ENCODE assay signal across 17 cellular contexts in the genomic region with DNA sequence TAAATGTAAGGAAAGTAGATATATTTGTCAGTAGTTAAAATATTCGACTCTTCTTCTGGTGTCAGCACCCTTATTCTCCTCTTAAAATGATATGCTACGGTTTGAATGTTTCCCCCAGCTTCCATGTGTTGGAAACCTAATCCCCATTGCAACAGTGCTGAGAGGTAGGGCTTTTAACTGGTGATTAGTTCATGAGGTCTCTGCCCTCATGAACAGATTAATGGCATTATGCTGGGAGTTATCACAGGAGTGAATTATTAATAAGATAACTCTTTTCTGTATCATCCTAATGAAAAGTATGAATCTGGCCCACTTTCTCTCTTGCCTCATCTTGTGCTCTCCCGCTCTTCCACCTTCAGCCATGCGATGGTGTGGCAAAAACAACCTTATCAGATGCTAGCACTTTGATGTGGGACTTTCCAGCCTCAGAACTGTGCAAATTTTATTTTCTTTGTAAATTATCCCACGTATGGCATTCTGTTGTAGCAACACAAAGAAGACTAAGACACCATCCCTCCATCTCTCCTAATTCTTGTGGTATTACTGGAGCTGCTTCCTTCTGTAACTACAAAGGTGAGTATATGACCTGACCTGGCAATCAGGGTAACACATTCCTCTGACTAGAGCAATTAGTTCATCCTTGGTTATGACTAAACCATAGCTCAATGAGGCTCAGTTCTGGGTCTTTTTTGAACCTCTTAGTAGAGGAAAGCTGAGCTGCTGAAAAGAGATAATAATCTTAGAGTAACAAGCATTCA.
DNase-seq lines count a peak whose midpoint lies in the region; ATAC-seq and TF ChIP-seq lines count a peak whose summit lies in the region.
"Had no signal": no experiment of that assay in that cellular context is flagged by ENCODE, and none has a peak within 500 bp of the region (broad histone marks: within the 10 kb centered on the region; RNA-seq: fewer than 3 reads in every experiment).

No MANE protein-coding gene starts in this region.

- CTCF ChIA-PET in RWPE1 (lab: Yijun Ruan, JAX): interaction anchor here (0.6 kb wide), 1 partner anchor 30 kb away, joined by 3 read pairs; no protein-coding TSS in a partner anchor
- CTCF ChIA-PET in T-cell (lab: Charles Lee): interaction anchor here in 1 of 2 donors (0.5 kb wide), 1 partner anchor 196 kb away, joined by 5 read pairs; no protein-coding TSS in a partner anchor

- TF ChIP-seq POLR2A in spleen (IDR thresholded peaks at IDR 0.05): no peak

- intact Hi-C loops in spleen (cut with DNase I; ENCODE audit: low total_unique reads): no loop called here

- peak; percentile 18 to 79 for DNase-seq in NCI-H524 (lab: John Stamatoyannopoulos, UW)
- DNase-seq in NCI-H524 treated with DMSO at 0.1 percent for 48 hours (lab: John Stamatoyannopoulos, UW): no peak
- peak; percentile 13 for DNase-seq in RWPE1 (ENCODE audit: low spot score)
- peak; percentile 61 to 72 for DNase-seq in foreskin keratinocyte
- no peak for DNase-seq in T-cell
- DNase-seq in spleen: no peak
- DNase-seq: C1 segment of cervical spinal cord, DMS53, Karpas-422, NCI-H1417, NCI-H1930, NCI-H2227 treated with DMSO at 0.1 percent for 48 hours, NCI-H748 treated with DMSO at 0.1 percent for 48 hours, Peyer's patch had no signal

- H3K9me3 Mint-ChIP-seq in T-cell: peaks cover 4 to 8% (median 7%) of the 10 kb centered on the region in 3 donors

- H3K27ac Mint-ChIP-seq in T-cell: no peak overlapping the region

- no peak overlapping the region for H3K4me3 Mint-ChIP-seq in T-cell

- POLR2A ChIA-PET in RWPE1 (lab: Yijun Ruan, JAX; ENCODE audit: low non-redundant PET): no interaction called here
- POLR2A ChIA-PET in T-cell (lab: Charles Lee): no interaction called here

- no peaks in the 10 kb centered on the region for H3K36me3 ChIP-seq in spleen
- H3K36me3 ChIP-seq: Peyer's patch had no signal

- no peaks in the 10 kb centered on the region for H3K36me3 Mint-ChIP-seq in T-cell

- no peak overlapping the region for H3K4me3 ChIP-seq in spleen
- H3K4me3 ChIP-seq: GM12878, Peyer's patch had no signal

- no peaks in the 10 kb centered on the region for H3K27me3 ChIP-seq in foreskin keratinocyte
- H3K27me3 ChIP-seq in spleen (replicated peaks in 1 of 7): no peaks in the 10 kb centered on the region
- H3K27me3 ChIP-seq: Peyer's patch had no signal

- ATAC-seq in foreskin keratinocyte (peak; percentile 79), GM21825 (IDR thresholded peaks at IDR 0.05; ENCODE audit: unreplicated experiment) (no peak), GM21717 (IDR thresholded peaks at IDR 0.05; ENCODE audit: unreplicated experiment) (no peak), T-cell (replicated peaks in 1 of 4) (no peak)
- ATAC-seq: GM12878 had no signal

- no peaks in the 10 kb centered on the region for H3K4me1 Mint-ChIP-seq in T-cell

- WGBS in spleen, 5 donors: 67 to 78% (median 75%) methylated on average over 5 of the region's 5 CpGs

- H3K27ac ChIP-seq in RWPE1 (no peak overlapping the region), foreskin keratinocyte (no peak overlapping the region), spleen (no peak overlapping the region)
- H3K27ac ChIP-seq: Peyer's patch had no signal

- H3K27me3 Mint-ChIP-seq in T-cell: no peaks in the 10 kb centered on the region

- no peak for TF ChIP-seq CTCF in RWPE1 (conservative IDR thresholded peaks at IDR 0.05; ENCODE audit: low read depth)
- TF ChIP-seq CTCF in foreskin keratinocyte (conservative IDR thresholded peaks at IDR 0.05): no peak
- TF ChIP-seq CTCF in spleen (IDR thresholded peaks at IDR 0.05 in 8 of 11, conservative IDR thresholded peaks at IDR 0.05 in 3 of 11): no peak

- peaks cover 0 to 17% (median 12%) of the 10 kb centered on the region in 8 donors for H3K9me3 ChIP-seq in spleen
- H3K9me3 ChIP-seq: Peyer's patch had no signal

- H3K4me1 ChIP-seq in foreskin keratinocyte (peaks cover 12% of the 10 kb centered on the region), spleen (no peaks in the 10 kb centered on the region)
- H3K4me1 ChIP-seq: Peyer's patch had no signal

Comparison
In these comparisons a context has a peak if more than half of its experiments do, and no peak if none do; other contexts are left out.
1. DNase-seq: peak in NCI-H524 (2 of 2), RWPE1 (single experiment) and foreskin keratinocyte (2 of 2); none in NCI-H524 treated with DMSO at 0.1 percent for 48 hours (single experiment), T-cell (0 of 34) and spleen (single experiment).